2 cellular contexts compared by ENCODE assay signal in the genomic region with DNA sequence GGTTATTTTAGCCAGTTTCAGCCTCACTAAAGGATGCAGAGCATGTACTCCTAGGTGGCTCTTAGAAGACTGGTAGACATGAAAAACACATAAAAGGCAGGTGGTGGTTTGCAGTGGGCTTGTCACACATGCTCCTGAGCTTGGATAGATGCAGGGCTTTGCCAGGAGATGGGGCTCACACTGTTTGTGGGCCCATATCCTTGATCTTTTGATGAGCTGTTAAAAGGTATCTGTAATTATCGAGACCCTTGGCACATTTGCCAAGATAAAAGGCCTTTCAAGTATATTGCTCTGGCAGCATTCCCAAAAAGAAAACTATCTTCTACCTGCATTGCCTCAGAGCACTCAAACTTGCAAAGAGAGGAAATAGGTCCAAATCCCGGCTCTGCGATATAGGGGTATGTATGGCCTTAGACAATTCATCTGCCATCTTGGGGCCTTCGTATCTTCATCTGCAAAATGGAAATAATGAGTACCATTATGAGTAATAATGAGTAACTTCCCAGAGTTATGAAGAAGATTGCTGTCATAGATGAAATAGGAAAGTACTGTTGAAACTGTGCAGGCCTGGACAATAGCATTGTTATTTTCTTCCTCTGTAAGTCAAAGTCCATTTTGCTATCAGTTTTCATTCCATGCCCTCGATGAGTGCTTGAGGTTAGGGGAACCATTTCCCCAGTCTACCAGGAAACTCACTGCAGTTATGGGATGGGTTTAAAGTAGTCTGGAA.
TF ChIP-seq lines count a peak whose summit lies in the region.

No MANE protein-coding gene starts in this region.

TF ChIP-seq in HepG2, 621 proteins besides CTCF, POLR2A, EP300 and RAD21:
- TF ChIP-seq SOX5 (CRISPR knock-in tag; IDR thresholded peaks at IDR 0.05; ENCODE audit: borderline replicate concordance) (peak; percentile 29; the same call in 1 of the 2 replicates), SMAD9 (CRISPR knock-in tag; IDR thresholded peaks at IDR 0.05) (no peak), SOX13 (IDR thresholded peaks at IDR 0.05) (no peak), SOX13 (CRISPR knock-in tag; conservative IDR thresholded peaks at IDR 0.05 in 1 of 2, IDR thresholded peaks at IDR 0.05 in 1 of 2) (peak in 1 of 2 experiments; percentile 23; a peak in 1 of 4 replicates)

TF ChIP-seq in SK-N-SH, 30 proteins besides CTCF, POLR2A, EP300 and RAD21:
- peak; percentile 66; the same call in 1 of the 2 replicates for TF ChIP-seq YY1 (IDR thresholded peaks at IDR 0.05; ENCODE audit: low read depth)
- TF ChIP-seq, protein P1, sequence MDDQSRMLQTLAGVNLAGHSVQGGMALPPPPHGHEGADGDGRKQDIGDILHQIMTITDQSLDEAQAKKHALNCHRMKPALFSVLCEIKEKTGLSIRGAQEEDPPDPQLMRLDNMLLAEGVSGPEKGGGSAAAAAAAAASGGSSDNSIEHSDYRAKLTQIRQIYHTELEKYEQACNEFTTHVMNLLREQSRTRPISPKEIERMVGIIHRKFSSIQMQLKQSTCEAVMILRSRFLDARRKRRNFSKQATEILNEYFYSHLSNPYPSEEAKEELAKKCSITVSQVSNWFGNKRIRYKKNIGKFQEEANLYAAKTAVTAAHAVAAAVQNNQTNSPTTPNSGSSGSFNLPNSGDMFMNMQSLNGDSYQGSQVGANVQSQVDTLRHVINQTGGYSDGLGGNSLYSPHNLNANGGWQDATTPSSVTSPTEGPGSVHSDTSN (IDR thresholded peaks at IDR 0.05): peak; percentile 93
- TF ChIP-seq FOSL2 (IDR thresholded peaks at IDR 0.05; ENCODE audit: borderline replicate concordance, low read depth): peak; percentile 70; the same call in 1 of the 2 replicates
- peak; percentile 61; the same call in 1 of the 2 replicates for TF ChIP-seq NFIC (IDR thresholded peaks at IDR 0.05; ENCODE audit: borderline replicate concordance)
- peak; percentile 47; the same call in 1 of the 2 replicates for TF ChIP-seq ZBTB33 (IDR thresholded peaks at IDR 0.05; ENCODE audit: borderline replicate concordance, low read depth)
- no peak for TF ChIP-seq GATA2 (CRISPR knock-in tag; IDR thresholded peaks at IDR 0.05)
- no peak for TF ChIP-seq MXI1 (IDR thresholded peaks at IDR 0.05; ENCODE audit: low read depth, low read length)
- TF ChIP-seq, protein P2, sequence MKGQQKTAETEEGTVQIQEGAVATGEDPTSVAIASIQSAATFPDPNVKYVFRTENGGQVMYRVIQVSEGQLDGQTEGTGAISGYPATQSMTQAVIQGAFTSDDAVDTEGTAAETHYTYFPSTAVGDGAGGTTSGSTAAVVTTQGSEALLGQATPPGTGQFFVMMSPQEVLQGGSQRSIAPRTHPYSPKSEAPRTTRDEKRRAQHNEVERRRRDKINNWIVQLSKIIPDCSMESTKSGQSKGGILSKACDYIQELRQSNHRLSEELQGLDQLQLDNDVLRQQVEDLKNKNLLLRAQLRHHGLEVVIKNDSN (IDR thresholded peaks at IDR 0.05; ENCODE audit: borderline replicate concordance, low read depth): no peak
- no peak for TF ChIP-seq TAF1 (IDR thresholded peaks at IDR 0.05; ENCODE audit: borderline replicate concordance, low read depth, low read length)
- TF ChIP-seq, protein P3, sequence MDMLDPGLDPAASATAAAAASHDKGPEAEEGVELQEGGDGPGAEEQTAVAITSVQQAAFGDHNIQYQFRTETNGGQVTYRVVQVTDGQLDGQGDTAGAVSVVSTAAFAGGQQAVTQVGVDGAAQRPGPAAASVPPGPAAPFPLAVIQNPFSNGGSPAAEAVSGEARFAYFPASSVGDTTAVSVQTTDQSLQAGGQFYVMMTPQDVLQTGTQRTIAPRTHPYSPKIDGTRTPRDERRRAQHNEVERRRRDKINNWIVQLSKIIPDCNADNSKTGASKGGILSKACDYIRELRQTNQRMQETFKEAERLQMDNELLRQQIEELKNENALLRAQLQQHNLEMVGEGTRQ (IDR thresholded peaks at IDR 0.05; ENCODE audit: borderline replicate concordance, low read depth, low read length): no peak
- TF ChIP-seq JUND (IDR thresholded peaks at IDR 0.05): peak; percentile 88
- TF ChIP-seq RXRA (IDR thresholded peaks at IDR 0.05; ENCODE audit: borderline replicate concordance, low read depth): peak; percentile 18; the same call in 1 of the 2 replicates
- TF ChIP-seq POLR2AphosphoS5 (IDR thresholded peaks at IDR 0.05; ENCODE audit: low read depth, low read length): peak; percentile 52; the same call in 1 of the 2 replicates
- peak; percentile 97 for TF ChIP-seq TCF12 (IDR thresholded peaks at IDR 0.05)
- peak; percentile 14; the same call in 1 of the 2 replicates for TF ChIP-seq MEF2A (IDR thresholded peaks at IDR 0.05; ENCODE audit: borderline replicate concordance, low read depth)
- no peak for TF ChIP-seq GABPA (IDR thresholded peaks at IDR 0.05; ENCODE audit: low read depth)
- peak; percentile 75; the same call in 1 of the 2 replicates for TF ChIP-seq FOXM1 (IDR thresholded peaks at IDR 0.05; ENCODE audit: low read depth)
- peak; percentile 85 for TF ChIP-seq TEAD4 (IDR thresholded peaks at IDR 0.05; ENCODE audit: borderline replicate concordance, insufficient read depth)
